9 cellular contexts compared by ENCODE assay signal in genomic region chr2:196783431-196784094, GRCh38. TPM values are rescaled to one million over a fixed set of nuclear protein-coding genes. Genes with fewer than 3 reads are reported as not detected.
A peak's percentile ranks its signal among the peaks of the same experiment; 100 is the strongest.
DNase-seq lines count a peak whose midpoint lies in the region; ATAC-seq and FAIRE-seq lines count a peak whose summit lies in the region.
"Had no signal": no experiment of that assay in that cellular context is flagged by ENCODE, and none has a peak within 500 bp of the region (broad histone marks: within the 10 kb centered on the region; RNA-seq: fewer than 3 reads in every experiment).

No MANE protein-coding gene starts in this region.

- H3K4me3 Mint-ChIP-seq in activated naive CD8-positive, alpha-beta T cell treated with anti-CD3 and anti-CD28 coated beads, Interleukin-2, amount 50 U/mL, for 24 hours: no peak overlapping the region
- H3K4me3 Mint-ChIP-seq: T-cell had no signal

- peaks cover 14% of the 10 kb centered on the region for H3K4me1 Mint-ChIP-seq in activated naive CD8-positive, alpha-beta T cell treated with anti-CD3 and anti-CD28 coated beads, Interleukin-2, amount 50 U/mL, for 24 hours

- no peaks in the 10 kb centered on the region for H3K9me3 Mint-ChIP-seq in activated naive CD8-positive, alpha-beta T cell treated with anti-CD3 and anti-CD28 coated beads, Interleukin-2, amount 50 U/mL, for 24 hours
- H3K9me3 Mint-ChIP-seq: T-cell had no signal

- no peak for DNase-seq in GM19239 (ENCODE audit: insufficient read length, low spot score)
- peak; percentile 32 for DNase-seq in activated naive CD8-positive, alpha-beta T cell treated with anti-CD3 and anti-CD28 coated beads, Interleukin-2, amount 50 U/mL, for 24 hours
- peak; percentile 71 for DNase-seq in stimulated activated CD4-positive, alpha-beta T cell treated with anti-CD3 and anti-CD28 coated beads, Interleukin-15, amount 100 ng/mL, for 24 hours
- no peak for DNase-seq in NCI-H146 (lab: John Stamatoyannopoulos, UW)
- no peak for DNase-seq in mucosa of gallbladder (ENCODE audit: low spot score)
- no peak for DNase-seq in GF-D8 (lab: John Stamatoyannopoulos, UW)
- DNase-seq: T-cell had no signal

- H3K36me3 Mint-ChIP-seq in activated naive CD8-positive, alpha-beta T cell treated with anti-CD3 and anti-CD28 coated beads, Interleukin-2, amount 50 U/mL, for 24 hours (ENCODE audit: low read depth): peaks cover 41% of the 10 kb centered on the region

- peak overlapping the region; percentile 54 for H3K27ac Mint-ChIP-seq in activated naive CD8-positive, alpha-beta T cell treated with anti-CD3 and anti-CD28 coated beads, Interleukin-2, amount 50 U/mL, for 24 hours

- peak; percentile 67 for ATAC-seq in HG03095 (IDR thresholded peaks at IDR 0.05; ENCODE audit: unreplicated experiment)
- peak; percentile 93 for ATAC-seq in activated naive CD8-positive, alpha-beta T cell treated with anti-CD3 and anti-CD28 coated beads, Interleukin-2, amount 50 U/mL, for 24 hours
- ATAC-seq: K562 had no signal

- H3K27me3 Mint-ChIP-seq in activated naive CD8-positive, alpha-beta T cell treated with anti-CD3 and anti-CD28 coated beads, Interleukin-2, amount 50 U/mL, for 24 hours: no peaks in the 10 kb centered on the region
- H3K27me3 Mint-ChIP-seq: T-cell had no signal

- peak; percentile 21 for FAIRE-seq in GM19239 (lab: Jason Lieb, UNC)
- FAIRE-seq: K562 had no signal

RNA-seq across cellular contexts. Expression of gene GTF3C3, which starts 15.9 kb away (rescaled TPM):
- total RNA-seq in mucosa of gallbladder: 36.1 TPM

RNA-seq across cellular contexts. Expression of gene C2orf66, which starts 25.6 kb away (rescaled TPM):
- not detected for total RNA-seq in mucosa of gallbladder
- total RNA-seq: K562, T-cell had no signal

Comparison
In these comparisons a context has a peak if more than half of its experiments do, and no peak if none do; other contexts are left out.
1. DNase-seq: peak in activated naive CD8-positive, alpha-beta T cell treated with anti-CD3 and anti-CD28 coated beads, Interleukin-2, amount 50 U/mL, for 24 hours (single experiment) and stimulated activated CD4-positive, alpha-beta T cell treated with anti-CD3 and anti-CD28 coated beads, Interleukin-15, amount 100 ng/mL, for 24 hours (single experiment); none in GM19239 (single experiment), NCI-H146 (single experiment), mucosa of gallbladder (single experiment) and GF-D8 (single experiment).